2 cellular contexts compared by ENCODE assay signal in genomic region chr1:6962956-6963915, GRCh38.
TF ChIP-seq lines count a peak whose summit lies in the region.

No MANE protein-coding gene starts in this region.

TF ChIP-seq in SK-N-SH treated with all-trans-retinoic acid at 6 μM for 48 hours, 23 proteins besides CTCF, POLR2A, EP300 and RAD21 (continued from another document):
- TF ChIP-seq CREB5 (CRISPR knock-in tag; IDR thresholded peaks at IDR 0.05; ENCODE audit: low read depth) = no peak
- no peak for TF ChIP-seq TCF4 (CRISPR knock-in tag; IDR thresholded peaks at IDR 0.05; ENCODE audit: borderline replicate concordance)
- no peak for TF ChIP-seq ESRRG (CRISPR knock-in tag; IDR thresholded peaks at IDR 0.05)
- TF ChIP-seq CSDC2 (CRISPR knock-in tag; IDR thresholded peaks at IDR 0.05) = no peak
- no peak for TF ChIP-seq GLIS3 (CRISPR knock-in tag; IDR thresholded peaks at IDR 0.05)
- TF ChIP-seq RARB (CRISPR knock-in tag; IDR thresholded peaks at IDR 0.05) = no peak
- TF ChIP-seq ARNTL (CRISPR knock-in tag; IDR thresholded peaks at IDR 0.05; ENCODE audit: borderline replicate concordance, low read depth) = no peak
- no peak for TF ChIP-seq ZFP30 (CRISPR knock-in tag; IDR thresholded peaks at IDR 0.05)
- no peak for TF ChIP-seq ZNF8 (CRISPR knock-in tag; IDR thresholded peaks at IDR 0.05)
- TF ChIP-seq PPARA (CRISPR knock-in tag; IDR thresholded peaks at IDR 0.05; ENCODE audit: borderline replicate concordance) = no peak
- TF ChIP-seq POU6F1 (CRISPR knock-in tag; IDR thresholded peaks at IDR 0.05; ENCODE audit: borderline replicate concordance, low read depth) = no peak
TF ChIP-seq in SK-N-SH treated with all-trans-retinoic acid at 6 μM for 48 hours: peak in this region for 0.

TF ChIP-seq in WTC11, 78 proteins besides CTCF, POLR2A, EP300 and RAD21 (continued from another document):
- TF ChIP-seq ZNF138 (CRISPR knock-in tag; conservative IDR thresholded peaks at IDR 0.05) (no peak), HMGXB4 (CRISPR knock-in tag; IDR thresholded peaks at IDR 0.05) (no peak), SP1 (CRISPR knock-in tag; conservative IDR thresholded peaks at IDR 0.05) (peak; percentile 61; the same call in 1 of the 2 replicates), CREB1 (CRISPR knock-in tag; IDR thresholded peaks at IDR 0.05) (no peak), ATF1 (CRISPR knock-in tag; IDR thresholded peaks at IDR 0.05) (no peak)
TF ChIP-seq in WTC11: peak in this region for 3.
